In the genomic region with DNA sequence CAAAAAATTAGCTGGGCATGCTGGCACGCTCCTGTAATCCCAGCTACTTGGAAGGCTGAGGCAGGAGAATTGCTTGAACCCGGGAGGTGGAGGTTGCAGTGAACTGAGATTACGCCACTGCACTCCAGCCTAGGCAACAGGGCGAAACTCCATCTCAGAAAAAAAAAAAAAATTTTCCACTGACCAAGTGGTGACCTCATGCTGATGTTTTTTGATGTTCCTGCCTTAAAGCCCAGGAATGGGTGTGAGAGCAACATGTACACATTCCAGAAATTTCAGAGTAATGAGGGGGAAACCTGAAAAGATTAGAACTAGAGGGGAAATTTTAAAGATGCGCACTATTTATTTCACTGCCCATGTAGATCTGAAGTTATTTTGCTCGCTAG, we compare ENCODE assay signal across 1 cellular context.
TF ChIP-seq lines count a peak whose summit lies in the region.

No MANE protein-coding gene starts in this region.

TF ChIP-seq in HCT116, 20 proteins besides CTCF, POLR2A, EP300 and RAD21 (continued from another document):
- TF ChIP-seq SP1 (IDR thresholded peaks at IDR 0.05; ENCODE audit: low read depth) (peak; percentile 59), CEBPB (IDR thresholded peaks at IDR 0.05; ENCODE audit: low read depth) (peak; percentile 76), JUND (IDR thresholded peaks at IDR 0.05) (peak; percentile 43), EZH2phosphoT487 (IDR thresholded peaks at IDR 0.05; ENCODE audit: borderline replicate concordance) (no peak)
- TF ChIP-seq, protein P1, sequence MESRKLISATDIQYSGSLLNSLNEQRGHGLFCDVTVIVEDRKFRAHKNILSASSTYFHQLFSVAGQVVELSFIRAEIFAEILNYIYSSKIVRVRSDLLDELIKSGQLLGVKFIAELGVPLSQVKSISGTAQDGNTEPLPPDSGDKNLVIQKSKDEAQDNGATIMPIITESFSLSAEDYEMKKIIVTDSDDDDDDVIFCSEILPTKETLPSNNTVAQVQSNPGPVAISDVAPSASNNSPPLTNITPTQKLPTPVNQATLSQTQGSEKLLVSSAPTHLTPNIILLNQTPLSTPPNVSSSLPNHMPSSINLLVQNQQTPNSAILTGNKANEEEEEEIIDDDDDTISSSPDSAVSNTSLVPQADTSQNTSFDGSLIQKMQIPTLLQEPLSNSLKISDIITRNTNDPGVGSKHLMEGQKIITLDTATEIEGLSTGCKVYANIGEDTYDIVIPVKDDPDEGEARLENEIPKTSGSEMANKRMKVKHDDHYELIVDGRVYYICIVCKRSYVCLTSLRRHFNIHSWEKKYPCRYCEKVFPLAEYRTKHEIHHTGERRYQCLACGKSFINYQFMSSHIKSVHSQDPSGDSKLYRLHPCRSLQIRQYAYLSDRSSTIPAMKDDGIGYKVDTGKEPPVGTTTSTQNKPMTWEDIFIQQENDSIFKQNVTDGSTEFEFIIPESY (IDR thresholded peaks at IDR 0.05; ENCODE audit: extremely low read depth, insufficient replicate concordance, low read length), result no peak
